13 cellular contexts compared by ENCODE assay signal in the genomic region with DNA sequence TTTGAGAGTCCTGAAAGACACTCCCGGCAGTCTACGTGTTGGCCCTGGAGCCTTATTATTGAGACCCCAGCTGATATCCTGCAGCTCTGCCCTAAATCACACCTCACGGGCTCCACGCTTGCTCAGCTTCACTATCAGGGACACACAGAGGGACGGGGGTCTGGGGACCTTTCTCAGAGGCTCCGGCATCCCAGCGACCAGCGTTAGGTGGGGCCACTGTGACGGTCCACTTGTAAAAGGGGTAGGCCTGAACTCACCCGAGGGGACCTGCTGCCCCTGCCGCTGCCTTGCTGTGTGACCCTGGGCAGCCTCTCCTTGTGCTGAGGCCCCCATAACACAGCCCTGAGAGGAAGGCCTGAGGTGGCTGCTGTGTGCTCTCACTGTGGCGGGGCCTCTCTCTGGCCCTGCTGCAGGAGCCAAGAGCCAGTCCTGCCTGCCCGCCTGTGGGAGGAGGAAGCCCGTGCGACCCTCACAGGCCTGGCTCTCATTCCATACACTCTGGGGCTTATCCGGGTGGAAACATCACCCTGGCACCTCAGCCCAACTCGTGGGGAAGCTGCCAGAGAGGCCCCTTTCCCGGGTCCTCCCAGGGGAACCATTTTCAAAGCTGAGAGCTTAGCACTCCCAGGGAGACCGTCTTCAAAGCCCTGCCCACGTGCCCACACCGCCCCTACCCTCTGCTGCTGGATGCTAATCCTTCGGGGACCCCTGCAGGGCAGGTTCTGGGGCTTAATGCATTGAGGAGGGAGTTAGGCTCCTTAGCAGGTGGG. TPM values are rescaled to one million over a fixed set of nuclear protein-coding genes. Genes with fewer than 3 reads are reported as not detected.
A peak's percentile ranks its signal among the peaks of the same experiment; 100 is the strongest.
DNase-seq lines count a peak whose midpoint lies in the region; ATAC-seq, FAIRE-seq and TF ChIP-seq lines count a peak whose summit lies in the region.
"Had no signal": no experiment of that assay in that cellular context is flagged by ENCODE, and none has a peak within 500 bp of the region (broad histone marks: within the 10 kb centered on the region; RNA-seq: fewer than 3 reads in every experiment).

No MANE protein-coding gene starts in this region.

- H3K4me1 ChIP-seq in breast epithelium (no peaks in the 10 kb centered on the region), mammary epithelial cell (ENCODE audit: insufficient read depth, low read length) (peaks cover 6% of the 10 kb centered on the region), pancreas (no peaks in the 10 kb centered on the region)

- ATAC-seq in pancreas (no peak), HG02840 (IDR thresholded peaks at IDR 0.05; ENCODE audit: low FRiP score, unreplicated experiment) (no peak)

- TF ChIP-seq POLR2A in breast epithelium (IDR thresholded peaks at IDR 0.05) = no peak

- peak; percentile 13 to 42 for DNase-seq in breast epithelium (ENCODE audit: low spot score in 2 of 2)
- no peak for DNase-seq in mammary epithelial cell
- DNase-seq in HEK293T (ENCODE audit: extremely low spot score) = peak; percentile 4
- peak; percentile 70 for DNase-seq in coronary artery (ENCODE audit: low spot score)
- peak in 3 of 6 donors; percentile 13 to 64 (median 53) for DNase-seq in pancreas
- no peak for DNase-seq in HTR-8/SVneo (ENCODE audit: insufficient read length, low spot score)
- DNase-seq in brain microvascular endothelial cell = no peak
- DNase-seq: activated CD4-positive, alpha-beta T cell treated with anti-CD3 and anti-CD28 coated beads, Interleukin-2, amount 10 ng/mL, durations not matched to agents 7 days and 5 days; DMS53; PC-9 had no signal

- dilution Hi-C loops in mammary epithelial cell (cut with HindIII; ENCODE audit: low sequenced_read_pairs) = no loop called here

- FAIRE-seq in pancreas (lab: Jason Lieb, UNC) (no peak), HTR-8/SVneo (lab: Jason Lieb, UNC) (no peak)

- no peak for TF ChIP-seq CTCF in breast epithelium (IDR thresholded peaks at IDR 0.05)
- TF ChIP-seq CTCF in mammary epithelial cell (conservative IDR thresholded peaks at IDR 0.05 in 1 of 2, IDR thresholded peaks at IDR 0.05 in 1 of 2; ENCODE audit: extremely low read depth in 1 of 2, insufficient read depth in 1 of 2, low read depth in 1 of 2, low read length in 2 of 2) = no peak
- TF ChIP-seq CTCF in coronary artery (IDR thresholded peaks at IDR 0.05) = no peak
- TF ChIP-seq CTCF in pancreas (IDR thresholded peaks at IDR 0.05) = no peak
- no peak for TF ChIP-seq CTCF in brain microvascular endothelial cell (IDR thresholded peaks at IDR 0.05; ENCODE audit: low read depth, low read length, missing control alignments)

- CTCF ChIA-PET in mammary epithelial cell (lab: Charles Lee; ENCODE audit: low non-redundant PET) (no interaction called here), HEK293T (lab: Yijun Ruan, JAX) (no interaction called here)

- H3K27ac ChIP-seq in breast epithelium = no peak overlapping the region
- no peak overlapping the region for H3K27ac ChIP-seq in mammary epithelial cell (ENCODE audit: insufficient read depth, low read depth, low read length)
- H3K27ac ChIP-seq in coronary artery = no peak overlapping the region
- peak overlapping the region; percentile 75 to 84 (median 77) for H3K27ac ChIP-seq in pancreas
- H3K27ac ChIP-seq in brain microvascular endothelial cell = no peak overlapping the region
- H3K27ac ChIP-seq: PC-9 had no signal

- in situ Hi-C loops in mammary epithelial cell (cut with MboI; ENCODE audit: low sequenced_read_pairs in 2 of 2) = no loop called here
- in situ Hi-C loops in brain microvascular endothelial cell (cut with HindIII; ENCODE audit: low pct_ligation_motif_present, low sequenced_read_pairs) = no loop called here

- no peaks in the 10 kb centered on the region for H3K36me3 ChIP-seq in breast epithelium
- no peaks in the 10 kb centered on the region for H3K36me3 ChIP-seq in mammary epithelial cell (ENCODE audit: insufficient read depth, low read length)
- no peaks in the 10 kb centered on the region for H3K36me3 ChIP-seq in pancreas
- H3K36me3 ChIP-seq in brain microvascular endothelial cell (replicated peaks) = no peaks in the 10 kb centered on the region

- no peaks in the 10 kb centered on the region for H4K20me1 ChIP-seq in mammary epithelial cell (ENCODE audit: insufficient read depth, low read length)

- intact Hi-C loops in breast epithelium (cut with DNase I; ENCODE audit: low total_unique reads) (no loop called here), mammary epithelial cell (cut with micrococcal nuclease) (no loop called here), pancreas (cut with DNase I) (no loop called here)

- H3K4me3 ChIP-seq in breast epithelium (no peak overlapping the region), mammary epithelial cell (replicated peaks in 1 of 3; ENCODE audit: insufficient read depth in 1 of 3, low read depth in 2 of 3, low read length in 3 of 3) (no peak overlapping the region), coronary artery (no peak overlapping the region), pancreas (no peak overlapping the region), brain microvascular endothelial cell (ENCODE audit: low read depth, low read length) (no peak overlapping the region)
- H3K4me3 ChIP-seq: PC-9 had no signal

- POLR2A ChIA-PET in HEK293T (lab: Yijun Ruan, JAX) = interaction anchor here (0.9 kb wide), 1 partner anchor 9 kb away, joined by 3 read pairs; no protein-coding TSS in a partner anchor

- 81% methylated on average over 14 of the region's 22 CpGs for WGBS in mammary epithelial cell (ENCODE audit: low coverage, missing lambda C conversion rate)
- 71 to 73% methylated on average over 22 of the region's 22 CpGs for WGBS in pancreas, 2 donors

- H3K4me2 ChIP-seq in mammary epithelial cell (ENCODE audit: insufficient read depth, low read depth, low read length) = no peak overlapping the region
- H3K4me2 ChIP-seq: PC-9 had no signal

- no peaks in the 10 kb centered on the region for H3K27me3 ChIP-seq in breast epithelium
- peaks cover 1% of the 10 kb centered on the region for H3K27me3 ChIP-seq in mammary epithelial cell (ENCODE audit: insufficient read depth, low read length)
- no peaks in the 10 kb centered on the region for H3K27me3 ChIP-seq in pancreas
- H3K27me3 ChIP-seq in brain microvascular endothelial cell (replicated peaks) = peaks cover under 1% of the 10 kb centered on the region

- no peak overlapping the region for H3K9ac ChIP-seq in mammary epithelial cell (ENCODE audit: insufficient read depth, low read length)

- H3K79me2 ChIP-seq in mammary epithelial cell (ENCODE audit: insufficient read depth, low read length) = no peaks in the 10 kb centered on the region

- no peak overlapping the region for H2AFZ ChIP-seq in mammary epithelial cell (ENCODE audit: low read depth, low read length)
- H2AFZ ChIP-seq: PC-9 had no signal

- no TSS peak for BruUV-seq in mammary epithelial cell (replicated peaks; lab: Mats Ljungman, UMichigan)

- H3K9me3 ChIP-seq in breast epithelium = no peaks in the 10 kb centered on the region
- no peaks in the 10 kb centered on the region for H3K9me3 ChIP-seq in mammary epithelial cell (replicated peaks; ENCODE audit: insufficient read depth, low read length)
- H3K9me3 ChIP-seq in pancreas = no peaks in the 10 kb centered on the region

TF ChIP-seq in HEK293T, 16 proteins besides CTCF, POLR2A, EP300 and RAD21:
- TF ChIP-seq L3MBTL2 (conservative IDR thresholded peaks at IDR 0.05) (no peak), LEF1 (IDR thresholded peaks at IDR 0.05; ENCODE audit: borderline replicate concordance) (no peak)

RNA-seq across cellular contexts. Expression of gene AQP1, which starts 21.7 kb away (rescaled TPM):
- total RNA-seq in breast epithelium (100 to 1,000 TPM; 132 to 213 (median 177) TPM), mammary epithelial cell (under 1 TPM in 1 of 2 donors, not detected in 1; 0.17 TPM), pancreas (100 to 1,000 TPM; 146 to 273 (median 196) TPM)
- polyA plus RNA-seq in mammary epithelial cell (0.05 TPM), pancreas (100 to 1,000 TPM; 301 to 450 TPM)
- not detected for polyA minus RNA-seq in mammary epithelial cell

RNA-seq across cellular contexts. Expression of gene GHRHR, which starts 30.4 kb away (rescaled TPM):
- total RNA-seq in breast epithelium (not detected), mammary epithelial cell (not detected), pancreas (under 1 TPM in 1 of 6 donors, not detected in 5; 0.55 TPM)
- polyA plus RNA-seq in mammary epithelial cell (not detected), pancreas (under 1 TPM; 0.34 to 0.47 TPM)
- not detected for polyA minus RNA-seq in mammary epithelial cell
- total RNA-seq: activated CD4-positive, alpha-beta T cell treated with anti-CD3 and anti-CD28 coated beads, Interleukin-2, amount 10 ng/mL, durations not matched to agents 7 days and 5 days; omental fat pad; PC-9; T-helper 1 cell treated with Interleukin-12 subunit alpha and Interleukin-12 subunit beta and Interleukin-4 antibody, amounts not matched to agents 30 ng/mL and 1 ng/mL, for 36 hours had no signal

Comparison
In these comparisons a context has a peak if more than half of its experiments do, and no peak if none do; other contexts are left out.
1. DNase-seq: peak in breast epithelium (2 of 2), HEK293T (single experiment) and coronary artery (single experiment); none in mammary epithelial cell (single experiment), HTR-8/SVneo (single experiment) and brain microvascular endothelial cell (single experiment).
2. RNA of gene AQP1, which starts 21.7 kb away (total RNA-seq): 146 to 273 TPM in pancreas and 132 to 213 TPM in breast epithelium; 0.17 TPM in mammary epithelial cell; every median in the first group is over 100 times any median in the second.
3. H3K27ac ChIP-seq: peak in pancreas (4 of 4); none in breast epithelium (0 of 2), mammary epithelial cell (single experiment), coronary artery (0 of 2) and brain microvascular endothelial cell (single experiment).